In the genomic region with DNA sequence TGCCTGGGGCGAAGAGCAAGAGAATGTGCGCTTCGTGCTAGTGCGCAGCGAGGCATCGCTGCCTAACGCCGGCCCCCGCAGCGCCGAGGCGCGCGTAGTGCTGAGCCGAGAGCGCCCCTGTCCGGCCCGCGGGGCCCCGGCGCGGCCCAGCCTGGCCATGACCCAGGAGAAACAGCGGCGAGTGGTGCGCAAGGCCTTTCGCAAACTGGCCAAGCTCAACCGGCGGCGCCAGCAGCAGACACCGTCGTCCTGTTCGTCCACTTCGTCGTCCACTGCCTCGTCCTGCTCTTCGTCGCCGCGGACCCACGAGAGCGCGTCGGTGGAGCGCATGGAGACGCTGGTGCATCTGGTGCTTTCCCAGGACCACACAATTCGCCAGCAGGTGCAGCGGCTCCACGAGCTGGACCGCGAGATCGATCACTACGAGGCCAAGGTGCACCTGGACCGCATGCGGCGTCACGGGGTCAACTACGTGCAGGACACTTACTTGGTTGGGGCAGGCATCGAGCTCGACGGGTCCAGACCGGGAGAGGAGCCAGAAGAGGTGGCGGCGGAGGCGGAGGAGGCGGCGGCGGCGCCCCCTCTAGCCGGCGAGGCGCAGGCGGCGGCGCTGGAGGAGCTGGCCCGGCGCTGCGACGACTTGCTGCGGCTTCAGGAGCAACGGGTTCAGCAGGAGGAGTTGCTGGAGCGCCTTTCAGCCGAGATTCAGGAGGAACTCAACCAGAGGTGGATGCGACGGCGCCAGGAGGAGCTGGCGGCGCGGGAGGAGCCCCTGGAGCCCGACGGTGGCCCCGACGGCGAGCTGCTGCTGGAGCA, we compare ENCODE assay signal across 9 cellular contexts. TPM values are rescaled to one million over a fixed set of nuclear protein-coding genes. Genes with fewer than 3 reads are reported as not detected.
DNase-seq lines count a peak whose midpoint lies in the region; ATAC-seq lines count a peak whose summit lies in the region.
"Had no signal": no experiment of that assay in that cellular context is flagged by ENCODE, and none has a peak within 500 bp of the region (broad histone marks: within the 10 kb centered on the region; RNA-seq: fewer than 3 reads in every experiment).

No MANE protein-coding gene starts in this region.

- no peaks in the 10 kb centered on the region for H3K9me3 Mint-ChIP-seq in effector memory CD8-positive, alpha-beta T cell
- H3K9me3 Mint-ChIP-seq: memory B cell had no signal

- no peak for ATAC-seq in GM21423 (IDR thresholded peaks at IDR 0.05; ENCODE audit: unreplicated experiment)
- no peak for ATAC-seq in HG02884 (IDR thresholded peaks at IDR 0.05; ENCODE audit: unreplicated experiment)
- no peak for ATAC-seq in effector memory CD8-positive, alpha-beta T cell (replicated peaks)

- peak overlapping the region; percentile 69 to 75 for H3K4me3 ChIP-seq in esophagus (ENCODE audit: low read depth in 1 of 2, low read length in 2 of 2)
- H3K4me3 ChIP-seq in muscle layer of duodenum (ENCODE audit: low read depth in 1 of 2, low read length in 2 of 2) = peak overlapping the region; percentile 33 to 61

- no peaks in the 10 kb centered on the region for H3K27me3 ChIP-seq in esophagus (ENCODE audit: control insufficient read depth in 1 of 2, insufficient read depth in 2 of 2, low read length in 2 of 2)
- H3K27me3 ChIP-seq in muscle layer of duodenum (ENCODE audit: low read depth, low read length) = peaks cover 27% of the 10 kb centered on the region

- H3K4me1 ChIP-seq in esophagus (ENCODE audit: control insufficient read depth in 2 of 2, insufficient read depth in 2 of 2, low read length in 1 of 2) (peaks cover 2 to 15% of the 10 kb centered on the region in 2 donors), muscle layer of duodenum (ENCODE audit: control insufficient read depth in 1 of 2, insufficient read depth in 2 of 2, low read length in 2 of 2) (peaks cover 6 to 23% of the 10 kb centered on the region in 2 donors)

- DNase-seq in DMS 273 (lab: John Stamatoyannopoulos, UW; ENCODE audit: unreplicated experiment) = peak; percentile 68
- peak; percentile 46 for DNase-seq in NCI-H146 (lab: John Stamatoyannopoulos, UW)
- no peak for DNase-seq in effector memory CD8-positive, alpha-beta T cell
- DNase-seq in NCI-H2029 (lab: John Stamatoyannopoulos, UW) = no peak

- H3K4me3 Mint-ChIP-seq in effector memory CD8-positive, alpha-beta T cell = no peak overlapping the region
- H3K4me3 Mint-ChIP-seq: memory B cell had no signal

- H3K27me3 Mint-ChIP-seq in effector memory CD8-positive, alpha-beta T cell = peaks cover 63 to 89% of the 10 kb centered on the region in 2 donors

- WGBS in esophagus, 2 donors = 3% methylated on average over 90 to 93 of the region's 93 CpGs

- peaks cover 0 to 6% of the 10 kb centered on the region in 2 donors for H3K4me1 Mint-ChIP-seq in effector memory CD8-positive, alpha-beta T cell (ENCODE audit: low read depth in 2 of 2)
- H3K4me1 Mint-ChIP-seq: memory B cell had no signal

- no peaks in the 10 kb centered on the region for H3K36me3 ChIP-seq in esophagus (ENCODE audit: control insufficient read depth in 2 of 2, insufficient read depth in 2 of 2, low read length in 1 of 2)
- no peaks in the 10 kb centered on the region for H3K36me3 ChIP-seq in muscle layer of duodenum (ENCODE audit: control insufficient read depth in 1 of 2, insufficient read depth in 2 of 2, low read length in 2 of 2)

- H3K27ac ChIP-seq in esophagus (ENCODE audit: low read depth in 2 of 2, low read length in 1 of 2) (peak overlapping the region; percentile 81 to 84), muscle layer of duodenum (ENCODE audit: low read length) (no peak overlapping the region)

- H3K27ac Mint-ChIP-seq in effector memory CD8-positive, alpha-beta T cell = no peak overlapping the region
- H3K27ac Mint-ChIP-seq: memory B cell had no signal

- H3K9me3 ChIP-seq in esophagus (ENCODE audit: control insufficient read depth in 2 of 2, insufficient read depth in 1 of 2, low read depth in 1 of 2, low read length in 1 of 2) (no peaks in the 10 kb centered on the region), muscle layer of duodenum (ENCODE audit: control insufficient read depth in 1 of 2, low read length in 2 of 2) (no peaks in the 10 kb centered on the region)

- H3K36me3 Mint-ChIP-seq in effector memory CD8-positive, alpha-beta T cell (ENCODE audit: insufficient read depth) = no peaks in the 10 kb centered on the region
- H3K36me3 Mint-ChIP-seq: memory B cell had no signal

RNA-seq across cellular contexts. Expression of a gene that starts 1.0 kb away (rescaled TPM):
- 1 to 10 TPM; 4.2 to 5.9 TPM for polyA plus RNA-seq in esophagus

Comparison
In these comparisons a context has a peak if more than half of its experiments do, and no peak if none do; other contexts are left out.
1. DNase-seq: peak in DMS 273 (single experiment) and NCI-H146 (single experiment); none in effector memory CD8-positive, alpha-beta T cell (0 of 3) and NCI-H2029 (single experiment).